Comparison of ENCODE assay signal across 15 cellular contexts in the genomic region with DNA sequence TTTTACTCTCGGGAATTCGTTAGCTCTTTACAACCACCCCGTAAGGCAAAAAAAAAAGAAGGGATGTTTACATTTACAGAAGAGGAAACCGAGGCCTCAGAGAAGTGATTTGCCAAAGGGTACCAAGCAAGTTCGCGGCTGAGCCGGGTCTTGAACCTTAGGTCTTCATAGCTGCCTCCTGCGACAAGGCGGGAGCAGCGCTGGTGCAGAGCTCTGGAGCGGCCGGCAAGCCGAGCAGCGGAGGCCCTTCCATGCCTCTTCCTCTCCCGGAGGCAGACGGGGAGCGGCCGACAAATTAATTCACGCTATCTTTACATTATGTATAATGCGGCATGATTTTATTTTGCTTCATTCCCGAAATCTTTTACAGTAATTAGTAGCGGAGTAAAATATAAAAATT.
A peak's percentile ranks its signal among the peaks of the same experiment; 100 is the strongest.
DNase-seq lines count a peak whose midpoint lies in the region; ATAC-seq and TF ChIP-seq lines count a peak whose summit lies in the region.
"Had no signal": no experiment of that assay in that cellular context is flagged by ENCODE, and none has a peak within 500 bp of the region (broad histone marks: within the 10 kb centered on the region; RNA-seq: fewer than 3 reads in every experiment).

No MANE protein-coding gene starts in this region.

- peaks cover 12% of the 10 kb centered on the region for H3K4me1 ChIP-seq in CD4-positive, alpha-beta memory T cell (ENCODE audit: insufficient read depth, low read length)
- H3K4me1 ChIP-seq in right atrium auricular region (peaks cover 3 to 15% of the 10 kb centered on the region in 2 donors), spleen (peaks cover 0 to 19% (median 14%) of the 10 kb centered on the region in 6 donors)

- TF ChIP-seq CTCF in WTC11 (IDR thresholded peaks at IDR 0.05): no peak
- TF ChIP-seq CTCF in right atrium auricular region (IDR thresholded peaks at IDR 0.05): no peak
- no peak for TF ChIP-seq CTCF in osteocyte (IDR thresholded peaks at IDR 0.05)
- no peak for TF ChIP-seq CTCF in spleen (IDR thresholded peaks at IDR 0.05 in 8 of 11, conservative IDR thresholded peaks at IDR 0.05 in 3 of 11)

- CTCF ChIA-PET in CD4-positive, alpha-beta memory T cell (lab: Charles Lee; ENCODE audit: partially characterized antibody): interaction anchor here (3.5 kb wide), 1 partner anchor 10 kb away, joined by 20 read pairs; no protein-coding TSS in a partner anchor
- CTCF ChIA-PET in WTC11 (lab: Charles Lee): interaction anchor here (0.9 to 3.3 kb wide), 11 partner anchors 8 to 963 kb away, joined by 3 to 18 read pairs (median 6); no protein-coding TSS in a partner anchor

- peaks cover 0 to 11% (median 2%) of the 10 kb centered on the region in 4 donors for H3K4me1 Mint-ChIP-seq in CD4-positive, alpha-beta memory T cell
- H3K4me1 Mint-ChIP-seq in WTC11: peaks cover 22% of the 10 kb centered on the region
- peaks cover 20% of the 10 kb centered on the region for H3K4me1 Mint-ChIP-seq in osteocyte (ENCODE audit: unreplicated experiment)
- H3K4me1 Mint-ChIP-seq: activated CD4-positive, alpha-beta T cell treated with anti-CD3 and anti-CD28 coated beads, Interleukin-2, amount 10 ng/mL, durations not matched to agents 24 days and 14 days had no signal

- no peak overlapping the region for H3K27ac ChIP-seq in CD4-positive, alpha-beta memory T cell (ENCODE audit: low read depth, low read length)
- peak overlapping the region; percentile 71 to 83 for H3K27ac ChIP-seq in right atrium auricular region
- peak overlapping the region in 4 of 8 donors; percentile 44 to 83 (median 64) for H3K27ac ChIP-seq in spleen
- H3K27ac ChIP-seq: epithelial cell of prostate had no signal

- intact Hi-C loops in CD4-positive, alpha-beta memory T cell (cut with micrococcal nuclease): no loop called here
- intact Hi-C loops in spleen (cut with DNase I; ENCODE audit: low total_unique reads): no loop called here

- peaks cover 8% of the 10 kb centered on the region for H3K27me3 ChIP-seq in CD4-positive, alpha-beta memory T cell (ENCODE audit: insufficient read depth, low read length)
- H3K27me3 ChIP-seq in right atrium auricular region (no peaks in the 10 kb centered on the region), spleen (replicated peaks in 1 of 7) (peaks cover 0 to 26% (median 10%) of the 10 kb centered on the region in 7 donors)
- H3K27me3 ChIP-seq: thyroid gland had no signal

- peaks cover 0 to 2% (median 0%) of the 10 kb centered on the region in 8 donors for H3K9me3 Mint-ChIP-seq in CD4-positive, alpha-beta memory T cell
- no peaks in the 10 kb centered on the region for H3K9me3 Mint-ChIP-seq in WTC11
- H3K9me3 Mint-ChIP-seq in osteocyte (ENCODE audit: unreplicated experiment): no peaks in the 10 kb centered on the region
- H3K9me3 Mint-ChIP-seq: activated CD4-positive, alpha-beta T cell treated with anti-CD3 and anti-CD28 coated beads, Interleukin-2, amount 10 ng/mL, durations not matched to agents 24 days and 14 days; activated T-cell treated with anti-CD3 and anti-CD28 coated beads, Interleukin-2, amount 50 U/mL, for 24 hours had no signal

- TF ChIP-seq POLR2A in spleen (IDR thresholded peaks at IDR 0.05): no peak

- peak overlapping the region in 5 of 8 donors; percentile 38 to 58 (median 53) for H3K4me3 Mint-ChIP-seq in CD4-positive, alpha-beta memory T cell
- H3K4me3 Mint-ChIP-seq in WTC11 (peak overlapping the region; percentile 47), osteocyte (ENCODE audit: unreplicated experiment) (no peak overlapping the region)
- H3K4me3 Mint-ChIP-seq: activated CD4-positive, alpha-beta T cell treated with anti-CD3 and anti-CD28 coated beads, Interleukin-2, amount 10 ng/mL, durations not matched to agents 24 days and 14 days; activated T-cell treated with anti-CD3 and anti-CD28 coated beads, Interleukin-2, amount 50 U/mL, for 24 hours; naive B cell had no signal

- POLR2A ChIA-PET in CD4-positive, alpha-beta memory T cell (lab: Charles Lee; ENCODE audit: partially characterized antibody): no interaction called here
- POLR2A ChIA-PET in WTC11 (lab: Charles Lee): no interaction called here

- H3K27me3 Mint-ChIP-seq in CD4-positive, alpha-beta memory T cell: peaks cover 4 to 11% of the 10 kb centered on the region in 2 donors
- H3K27me3 Mint-ChIP-seq in WTC11 (ENCODE audit: low read depth) (no peaks in the 10 kb centered on the region; the same call in 1 of the 2 replicates), osteocyte (ENCODE audit: unreplicated experiment) (peaks cover 8% of the 10 kb centered on the region)

- no peaks in the 10 kb centered on the region for H3K9me3 ChIP-seq in CD4-positive, alpha-beta memory T cell (ENCODE audit: control insufficient read depth in 1 of 2, low read length in 2 of 2)
- no peaks in the 10 kb centered on the region for H3K9me3 ChIP-seq in right atrium auricular region
- H3K9me3 ChIP-seq in spleen: no peaks in the 10 kb centered on the region
- H3K9me3 ChIP-seq: thyroid gland had no signal

- peak overlapping the region in 1 of 2 donors; percentile 14 for H3K4me3 ChIP-seq in CD4-positive, alpha-beta memory T cell (ENCODE audit: low read length in 2 of 2)
- peak overlapping the region in 1 of 2 donors; percentile 45 for H3K4me3 ChIP-seq in right atrium auricular region
- H3K4me3 ChIP-seq in spleen: no peak overlapping the region

- no peak overlapping the region for H3K27ac Mint-ChIP-seq in CD4-positive, alpha-beta memory T cell
- H3K27ac Mint-ChIP-seq in WTC11 (no peak overlapping the region), osteocyte (ENCODE audit: unreplicated experiment) (peak overlapping the region; percentile 71)
- H3K27ac Mint-ChIP-seq: activated CD4-positive, alpha-beta T cell treated with anti-CD3 and anti-CD28 coated beads, Interleukin-2, amount 10 ng/mL, durations not matched to agents 24 days and 14 days; activated T-cell treated with anti-CD3 and anti-CD28 coated beads, Interleukin-2, amount 50 U/mL, for 24 hours had no signal

- no peaks in the 10 kb centered on the region for H3K36me3 ChIP-seq in CD4-positive, alpha-beta memory T cell (ENCODE audit: insufficient read depth, low read length)
- no peaks in the 10 kb centered on the region for H3K36me3 ChIP-seq in right atrium auricular region
- no peaks in the 10 kb centered on the region for H3K36me3 ChIP-seq in spleen
- H3K36me3 ChIP-seq: thyroid gland had no signal

- WGBS in spleen, 5 donors: 55 to 71% (median 61%) methylated on average over 22 of the region's 22 CpGs

- DNase-seq in CD4-positive, alpha-beta memory T cell: no peak
- DNase-seq in WTC11 (ENCODE audit: low spot score) (no peak), right atrium auricular region (ENCODE audit: low spot score) (no peak), osteocyte (ENCODE audit: extremely low spot score, unreplicated experiment) (no peak), spleen (no peak)
- DNase-seq: naive B cell, NCI-H2107, T1000, thyroid gland had no signal

- no peaks in the 10 kb centered on the region for H3K36me3 Mint-ChIP-seq in CD4-positive, alpha-beta memory T cell
- H3K36me3 Mint-ChIP-seq in WTC11 (no peaks in the 10 kb centered on the region), osteocyte (ENCODE audit: unreplicated experiment) (no peaks in the 10 kb centered on the region)

- ATAC-seq in WTC11: no peak
- ATAC-seq in GM21423 (IDR thresholded peaks at IDR 0.05; ENCODE audit: unreplicated experiment): no peak
- no peak for ATAC-seq in HG02938 (IDR thresholded peaks at IDR 0.05; ENCODE audit: unreplicated experiment)
- no peak for ATAC-seq in HG02970 (IDR thresholded peaks at IDR 0.05; ENCODE audit: low FRiP score, unreplicated experiment)

TF ChIP-seq in WTC11, 78 proteins besides CTCF, POLR2A, EP300 and RAD21:
- TF ChIP-seq SOX15 (CRISPR knock-in tag; IDR thresholded peaks at IDR 0.05) (no peak), ESRRA (CRISPR knock-in tag; IDR thresholded peaks at IDR 0.05; ENCODE audit: borderline replicate concordance) (no peak), HMGA2 (CRISPR knock-in tag; IDR thresholded peaks at IDR 0.05) (no peak)
- TF ChIP-seq, protein P1, sequence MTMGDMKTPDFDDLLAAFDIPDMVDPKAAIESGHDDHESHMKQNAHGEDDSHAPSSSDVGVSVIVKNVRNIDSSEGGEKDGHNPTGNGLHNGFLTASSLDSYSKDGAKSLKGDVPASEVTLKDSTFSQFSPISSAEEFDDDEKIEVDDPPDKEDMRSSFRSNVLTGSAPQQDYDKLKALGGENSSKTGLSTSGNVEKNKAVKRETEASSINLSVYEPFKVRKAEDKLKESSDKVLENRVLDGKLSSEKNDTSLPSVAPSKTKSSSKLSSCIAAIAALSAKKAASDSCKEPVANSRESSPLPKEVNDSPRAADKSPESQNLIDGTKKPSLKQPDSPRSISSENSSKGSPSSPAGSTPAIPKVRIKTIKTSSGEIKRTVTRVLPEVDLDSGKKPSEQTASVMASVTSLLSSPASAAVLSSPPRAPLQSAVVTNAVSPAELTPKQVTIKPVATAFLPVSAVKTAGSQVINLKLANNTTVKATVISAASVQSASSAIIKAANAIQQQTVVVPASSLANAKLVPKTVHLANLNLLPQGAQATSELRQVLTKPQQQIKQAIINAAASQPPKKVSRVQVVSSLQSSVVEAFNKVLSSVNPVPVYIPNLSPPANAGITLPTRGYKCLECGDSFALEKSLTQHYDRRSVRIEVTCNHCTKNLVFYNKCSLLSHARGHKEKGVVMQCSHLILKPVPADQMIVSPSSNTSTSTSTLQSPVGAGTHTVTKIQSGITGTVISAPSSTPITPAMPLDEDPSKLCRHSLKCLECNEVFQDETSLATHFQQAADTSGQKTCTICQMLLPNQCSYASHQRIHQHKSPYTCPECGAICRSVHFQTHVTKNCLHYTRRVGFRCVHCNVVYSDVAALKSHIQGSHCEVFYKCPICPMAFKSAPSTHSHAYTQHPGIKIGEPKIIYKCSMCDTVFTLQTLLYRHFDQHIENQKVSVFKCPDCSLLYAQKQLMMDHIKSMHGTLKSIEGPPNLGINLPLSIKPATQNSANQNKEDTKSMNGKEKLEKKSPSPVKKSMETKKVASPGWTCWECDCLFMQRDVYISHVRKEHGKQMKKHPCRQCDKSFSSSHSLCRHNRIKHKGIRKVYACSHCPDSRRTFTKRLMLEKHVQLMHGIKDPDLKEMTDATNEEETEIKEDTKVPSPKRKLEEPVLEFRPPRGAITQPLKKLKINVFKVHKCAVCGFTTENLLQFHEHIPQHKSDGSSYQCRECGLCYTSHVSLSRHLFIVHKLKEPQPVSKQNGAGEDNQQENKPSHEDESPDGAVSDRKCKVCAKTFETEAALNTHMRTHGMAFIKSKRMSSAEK (CRISPR knock-in tag; IDR thresholded peaks at IDR 0.05; ENCODE audit: borderline replicate concordance): no peak
